In the genomic region with DNA sequence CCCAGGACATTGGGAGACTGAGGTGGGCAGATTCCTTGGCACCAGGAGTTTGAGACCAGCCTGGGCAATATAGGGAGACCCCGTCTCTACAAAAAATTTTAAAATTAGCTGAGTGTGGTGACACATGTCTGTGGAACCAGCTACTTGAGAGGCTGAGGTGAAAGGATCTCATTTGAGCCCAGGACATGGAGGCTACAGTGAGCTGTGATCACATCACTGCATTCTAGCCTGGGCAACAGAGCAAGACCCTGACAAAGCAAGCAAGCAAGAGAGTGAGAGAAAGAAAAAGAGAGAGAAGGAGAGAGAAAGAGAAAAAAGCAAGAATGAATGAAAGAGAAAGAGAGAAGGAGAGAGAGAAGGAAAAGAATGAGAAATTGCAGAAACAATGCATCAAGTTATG, we compare ENCODE assay signal across 20 cellular contexts. TPM values are rescaled to one million over a fixed set of nuclear protein-coding genes. Genes with fewer than 3 reads are reported as not detected.
A peak's percentile ranks its signal among the peaks of the same experiment; 100 is the strongest.
DNase-seq lines count a peak whose midpoint lies in the region; ATAC-seq and TF ChIP-seq lines count a peak whose summit lies in the region.
"Had no signal": no experiment of that assay in that cellular context is flagged by ENCODE, and none has a peak within 500 bp of the region (broad histone marks: within the 10 kb centered on the region; RNA-seq: fewer than 3 reads in every experiment).

No MANE protein-coding gene starts in this region.

- no peaks in the 10 kb centered on the region for H3K27me3 ChIP-seq in CD4-positive, CD25-positive, alpha-beta regulatory T cell (ENCODE audit: control insufficient read depth, insufficient read depth, low read length)
- no peaks in the 10 kb centered on the region for H3K27me3 ChIP-seq in GM23248 (replicated peaks; ENCODE audit: insufficient read depth)
- H3K27me3 ChIP-seq: BLaER1 had no signal

- H3K27ac Mint-ChIP-seq in activated T-cell treated with anti-CD3 and anti-CD28 coated beads, Interleukin-2, amount 50 U/mL, for 72 hours, result peak overlapping the region; percentile 49
- H3K27ac Mint-ChIP-seq in CD4-positive, CD25-positive, alpha-beta regulatory T cell, result peak overlapping the region in 2 of 3 donors; percentile 7 to 87
- peak overlapping the region; percentile 24 for H3K27ac Mint-ChIP-seq in activated T-helper 2 cell treated with anti-CD3 and anti-CD28 coated beads, Interferon-gamma antibody, Interleukin-2, Interleukin-4, amounts not matched to agents 10 μg/mL and 5 μg/mL and 100 μg/mL, durations not matched to agents 14 hours and 24 hours and 36 hours
- peak overlapping the region; percentile 22 for H3K27ac Mint-ChIP-seq in progenitor cell of endocrine pancreas
- H3K27ac Mint-ChIP-seq: CD4-positive, alpha-beta T cell had no signal

- no peaks in the 10 kb centered on the region for H3K27me3 Mint-ChIP-seq in activated T-cell treated with anti-CD3 and anti-CD28 coated beads, Interleukin-2, amount 50 U/mL, for 72 hours (ENCODE audit: low read depth)
- H3K27me3 Mint-ChIP-seq in activated T-cell treated with anti-CD3 and anti-CD28 coated beads, Interleukin-2, amount 50 U/mL, for 4 hours (ENCODE audit: low read depth), result no peaks in the 10 kb centered on the region
- H3K27me3 Mint-ChIP-seq in CD4-positive, CD25-positive, alpha-beta regulatory T cell, result no peaks in the 10 kb centered on the region
- H3K27me3 Mint-ChIP-seq in activated T-helper 2 cell treated with anti-CD3 and anti-CD28 coated beads, Interferon-gamma antibody, Interleukin-2, Interleukin-4, amounts not matched to agents 10 μg/mL and 5 μg/mL and 100 μg/mL, durations not matched to agents 14 hours and 24 hours and 36 hours (ENCODE audit: low read depth), result no peaks in the 10 kb centered on the region
- H3K27me3 Mint-ChIP-seq in progenitor cell of endocrine pancreas, result no peaks in the 10 kb centered on the region
- H3K27me3 Mint-ChIP-seq: CD4-positive, alpha-beta T cell had no signal

- no peak overlapping the region for H3K4me2 ChIP-seq in GM23248 (ENCODE audit: unreplicated experiment)
- H3K4me2 ChIP-seq: BLaER1 had no signal

- H3F3A ChIP-seq in GM23248 (ENCODE audit: insufficient read depth), result no peaks in the 10 kb centered on the region

- no peak overlapping the region for H2AFZ ChIP-seq in GM23248

- H3K36me3 ChIP-seq in CD4-positive, CD25-positive, alpha-beta regulatory T cell (ENCODE audit: control insufficient read depth, insufficient read depth, low read length), result peaks cover 82% of the 10 kb centered on the region
- peaks cover 56% of the 10 kb centered on the region for H3K36me3 ChIP-seq in GM23248 (ENCODE audit: low read depth)

- in situ Hi-C loops in GM23248 (cut with MboI), result no loop called here

- H3K9ac ChIP-seq in GM23248, result no peak overlapping the region
- H3K9ac ChIP-seq: BLaER1 had no signal

- WGBS in GM23248 (ENCODE audit: low coverage in 1 of 2, low lambda C conversion rate in 2 of 2, missing lambda C conversion rate in 2 of 2), 2 experiments, result 90 to 100% methylated on average over 1 of the region's 1 CpG

- H3K27ac ChIP-seq in CD4-positive, CD25-positive, alpha-beta regulatory T cell (ENCODE audit: insufficient read depth, low read length, poor library complexity, severe bottlenecking), result no peak overlapping the region
- no peak overlapping the region for H3K27ac ChIP-seq in GM23248
- H3K27ac ChIP-seq: BLaER1 had no signal

- no peaks in the 10 kb centered on the region for H3K79me2 ChIP-seq in GM23248 (ENCODE audit: insufficient read depth)

- intact Hi-C loops in activated T-helper 2 cell treated with anti-CD3 and anti-CD28 coated beads, Interferon-gamma antibody, Interleukin-2, Interleukin-4, amounts not matched to agents 10 μg/mL and 5 μg/mL and 100 μg/mL, durations not matched to agents 14 hours and 24 hours and 36 hours (cut with micrococcal nuclease), result no loop called here

- no peaks in the 10 kb centered on the region for H3K9me3 ChIP-seq in CD4-positive, CD25-positive, alpha-beta regulatory T cell (ENCODE audit: control insufficient read depth in 2 of 2, low read length in 2 of 2)
- no peaks in the 10 kb centered on the region for H3K9me3 ChIP-seq in GM23248 (ENCODE audit: low read depth)
- H3K9me3 ChIP-seq: BLaER1 had no signal

- H3K4me3 Mint-ChIP-seq in activated T-cell treated with anti-CD3 and anti-CD28 coated beads, Interleukin-2, amount 50 U/mL, for 72 hours, result no peak overlapping the region
- no peak overlapping the region for H3K4me3 Mint-ChIP-seq in activated T-cell treated with anti-CD3 and anti-CD28 coated beads, Interleukin-2, amount 50 U/mL, for 4 hours
- no peak overlapping the region for H3K4me3 Mint-ChIP-seq in CD4-positive, CD25-positive, alpha-beta regulatory T cell
- H3K4me3 Mint-ChIP-seq in activated T-helper 2 cell treated with anti-CD3 and anti-CD28 coated beads, Interferon-gamma antibody, Interleukin-2, Interleukin-4, amounts not matched to agents 10 μg/mL and 5 μg/mL and 100 μg/mL, durations not matched to agents 14 hours and 24 hours and 36 hours (ENCODE audit: low read depth), result no peak overlapping the region
- H3K4me3 Mint-ChIP-seq in progenitor cell of endocrine pancreas (ENCODE audit: low read depth), result no peak overlapping the region
- H3K4me3 Mint-ChIP-seq: CD4-positive, alpha-beta T cell had no signal

- TF ChIP-seq CTCF in progenitor cell of endocrine pancreas (IDR thresholded peaks at IDR 0.05; ENCODE audit: unreplicated experiment), result no peak

- peaks cover 5% of the 10 kb centered on the region for H3K4me1 Mint-ChIP-seq in activated T-cell treated with anti-CD3 and anti-CD28 coated beads, Interleukin-2, amount 50 U/mL, for 72 hours (ENCODE audit: low read depth)
- peaks cover 4% of the 10 kb centered on the region for H3K4me1 Mint-ChIP-seq in activated T-cell treated with anti-CD3 and anti-CD28 coated beads, Interleukin-2, amount 50 U/mL, for 4 hours (ENCODE audit: low read depth)
- H3K4me1 Mint-ChIP-seq in CD4-positive, CD25-positive, alpha-beta regulatory T cell, result peaks cover 0 to 20% (median 4%) of the 10 kb centered on the region in 4 donors
- peaks cover 3% of the 10 kb centered on the region for H3K4me1 Mint-ChIP-seq in activated T-helper 2 cell treated with anti-CD3 and anti-CD28 coated beads, Interferon-gamma antibody, Interleukin-2, Interleukin-4, amounts not matched to agents 10 μg/mL and 5 μg/mL and 100 μg/mL, durations not matched to agents 14 hours and 24 hours and 36 hours (ENCODE audit: low read depth)
- no peaks in the 10 kb centered on the region for H3K4me1 Mint-ChIP-seq in progenitor cell of endocrine pancreas (ENCODE audit: low read depth)

- DNase-seq in activated T-cell treated with anti-CD3 and anti-CD28 coated beads, Interleukin-2, amount 50 U/mL, for 72 hours, result no peak
- DNase-seq in activated T-cell treated with anti-CD3 and anti-CD28 coated beads, Interleukin-2, amount 50 U/mL, for 4 hours, result no peak
- DNase-seq in CD4-positive, CD25-positive, alpha-beta regulatory T cell, result no peak
- no peak for DNase-seq in activated T-helper 2 cell treated with anti-CD3 and anti-CD28 coated beads, Interferon-gamma antibody, Interleukin-2, Interleukin-4, amounts not matched to agents 10 μg/mL and 5 μg/mL and 100 μg/mL, durations not matched to agents 14 hours and 24 hours and 36 hours (ENCODE audit: low spot score)
- DNase-seq in progenitor cell of endocrine pancreas (ENCODE audit: low spot score, unreplicated experiment), result no peak
- no peak for DNase-seq in NCI-H2171 treated with DMSO at 0.1 percent for 48 hours (lab: John Stamatoyannopoulos, UW)
- DNase-seq in GM23248, result no peak
- DNase-seq: CD4-positive, alpha-beta T cell; H7; Kasumi-1; NCI-H1092 treated with DMSO at 0.1 percent for 48 hours; NCI-H1436; NCI-H187; NCI-H446; NCI-H524 treated with DMSO at 0.1 percent for 48 hours; NCI-H774; Right ventricle myocardium superior; RPMI8226 had no signal

- no peaks in the 10 kb centered on the region for H4K20me1 ChIP-seq in GM23248 (ENCODE audit: insufficient read depth)

- no peaks in the 10 kb centered on the region for H3K9me3 Mint-ChIP-seq in activated T-cell treated with anti-CD3 and anti-CD28 coated beads, Interleukin-2, amount 50 U/mL, for 72 hours
- H3K9me3 Mint-ChIP-seq in activated T-cell treated with anti-CD3 and anti-CD28 coated beads, Interleukin-2, amount 50 U/mL, for 4 hours, result no peaks in the 10 kb centered on the region
- H3K9me3 Mint-ChIP-seq in CD4-positive, CD25-positive, alpha-beta regulatory T cell, result no peaks in the 10 kb centered on the region
- H3K9me3 Mint-ChIP-seq in activated T-helper 2 cell treated with anti-CD3 and anti-CD28 coated beads, Interferon-gamma antibody, Interleukin-2, Interleukin-4, amounts not matched to agents 10 μg/mL and 5 μg/mL and 100 μg/mL, durations not matched to agents 14 hours and 24 hours and 36 hours, result no peaks in the 10 kb centered on the region
- no peaks in the 10 kb centered on the region for H3K9me3 Mint-ChIP-seq in progenitor cell of endocrine pancreas (ENCODE audit: low read depth)
- H3K9me3 Mint-ChIP-seq: CD4-positive, alpha-beta T cell had no signal

- no peaks in the 10 kb centered on the region for H3K4me1 ChIP-seq in CD4-positive, CD25-positive, alpha-beta regulatory T cell (ENCODE audit: control insufficient read depth, insufficient read depth, low read length, poor library complexity, severe bottlenecking)
- H3K4me1 ChIP-seq in GM23248 (ENCODE audit: insufficient read depth), result no peaks in the 10 kb centered on the region

- peaks cover 6 to 37% of the 10 kb centered on the region in 2 donors for H3K36me3 Mint-ChIP-seq in activated T-cell treated with anti-CD3 and anti-CD28 coated beads, Interleukin-2, amount 50 U/mL, for 72 hours (ENCODE audit: insufficient read depth in 2 of 2)
- H3K36me3 Mint-ChIP-seq in activated T-cell treated with anti-CD3 and anti-CD28 coated beads, Interleukin-2, amount 50 U/mL, for 4 hours (ENCODE audit: insufficient read depth), result peaks cover 45% of the 10 kb centered on the region
- peaks cover 61% of the 10 kb centered on the region for H3K36me3 Mint-ChIP-seq in CD4-positive, CD25-positive, alpha-beta regulatory T cell
- peaks cover 71% of the 10 kb centered on the region for H3K36me3 Mint-ChIP-seq in activated T-helper 2 cell treated with anti-CD3 and anti-CD28 coated beads, Interferon-gamma antibody, Interleukin-2, Interleukin-4, amounts not matched to agents 10 μg/mL and 5 μg/mL and 100 μg/mL, durations not matched to agents 14 hours and 24 hours and 36 hours (ENCODE audit: low read depth)
- H3K36me3 Mint-ChIP-seq in progenitor cell of endocrine pancreas (ENCODE audit: insufficient read depth), result peaks cover 40% of the 10 kb centered on the region

- H3K9me2 ChIP-seq in GM23248 (ENCODE audit: insufficient read depth), result no peaks in the 10 kb centered on the region

- ATAC-seq in activated T-cell treated with anti-CD3 and anti-CD28 coated beads, Interleukin-2, amount 50 U/mL, for 72 hours (replicated peaks in 1 of 2), result no peak
- no peak for ATAC-seq in activated T-cell treated with anti-CD3 and anti-CD28 coated beads, Interleukin-2, amount 50 U/mL, for 4 hours
- ATAC-seq in CD4-positive, CD25-positive, alpha-beta regulatory T cell (ENCODE audit: low read depth in 2 of 2), result no peak

- no peak overlapping the region for H3K4me3 ChIP-seq in CD4-positive, CD25-positive, alpha-beta regulatory T cell (ENCODE audit: low read depth, low read length)
- no peak overlapping the region for H3K4me3 ChIP-seq in GM23248
- H3K4me3 ChIP-seq: BLaER1 had no signal

RNA-seq across cellular contexts. Expression of a gene that starts 52.1 kb away (rescaled TPM):
- total RNA-seq in activated T-cell treated with anti-CD3 and anti-CD28 coated beads, Interleukin-2, amount 50 U/mL, for 72 hours, result under 1 TPM; 0.30 to 0.48 TPM
- 1 to 10 TPM in 1 of 3 donors, under 1 TPM in 2; 0.54 to 1.3 (median 0.91) TPM for total RNA-seq in activated T-cell treated with anti-CD3 and anti-CD28 coated beads, Interleukin-2, amount 50 U/mL, for 4 hours
- total RNA-seq in CD4-positive, CD25-positive, alpha-beta regulatory T cell, result not detected
- under 1 TPM in 1 of 4 donors, not detected in 3; 0.25 TPM for polyA plus RNA-seq in CD4-positive, CD25-positive, alpha-beta regulatory T cell
- 1.1 and 1.7 TPM in 2 replicates for total RNA-seq in activated T-helper 2 cell treated with anti-CD3 and anti-CD28 coated beads, Interferon-gamma antibody, Interleukin-2, Interleukin-4, amounts not matched to agents 10 μg/mL and 5 μg/mL and 100 μg/mL, durations not matched to agents 14 hours and 24 hours and 36 hours
- total RNA-seq in progenitor cell of endocrine pancreas, result 1.7 and 2.5 TPM in 2 replicates
- 0.54 TPM in 1 of 2 replicates, not detected in the other for total RNA-seq in GM23248 (2014; rRNA removed; shearing (Covaris generic))
- not detected in 2 replicates for polyA plus RNA-seq in GM23248 (2016; fragmentation: Nextera tagmentation; extraction: Ambion mirVana)
- polyA plus RNA-seq: AG04450 had no signal
